ENCODE assay signal across 8 cellular contexts in genomic region chr6:148761532-148761951, GRCh38. TPM values are rescaled to one million over a fixed set of nuclear protein-coding genes. Genes with fewer than 3 reads are reported as not detected.
A peak's percentile ranks its signal among the peaks of the same experiment; 100 is the strongest.
DNase-seq lines count a peak whose midpoint lies in the region; ATAC-seq and TF ChIP-seq lines count a peak whose summit lies in the region.

No MANE protein-coding gene starts in this region.

- H3K27ac Mint-ChIP-seq in CD8-positive, alpha-beta memory T cell, result peak overlapping the region; percentile 90 to 98 (median 95)

- peak overlapping the region; percentile 94 for H3K4me2 ChIP-seq in Loucy (ENCODE audit: low read depth, low read length, poor library complexity, severe bottlenecking)

- H3K36me3 Mint-ChIP-seq in CD8-positive, alpha-beta memory T cell, result no peaks in the 10 kb centered on the region

- CTCF ChIA-PET in CD8-positive, alpha-beta memory T cell (lab: Charles Lee), result interaction anchor here (5.7 kb wide), 1 partner anchor 13 kb away, joined by 46 read pairs; the partner anchor contains the start of gene UST

- no peaks in the 10 kb centered on the region for H3K9me2 ChIP-seq in Loucy (replicated peaks; ENCODE audit: low read depth, low read length)

- H3K27me3 Mint-ChIP-seq in CD8-positive, alpha-beta memory T cell, result peaks cover 0 to 2% of the 10 kb centered on the region in 2 donors

- H3K4me1 ChIP-seq in CD8-positive, alpha-beta memory T cell (ENCODE audit: insufficient read depth, low read length), result peaks cover 34% of the 10 kb centered on the region
- peaks cover 61% of the 10 kb centered on the region for H3K4me1 ChIP-seq in Loucy (ENCODE audit: insufficient read depth, low read length, poor library complexity, severe bottlenecking)
- H3K4me1 ChIP-seq in mesodermal cell (ENCODE audit: control insufficient read depth, insufficient read depth, low read length, poor library complexity, severe bottlenecking), result peaks cover 15% of the 10 kb centered on the region

- POLR2A ChIA-PET in CD8-positive, alpha-beta memory T cell (lab: Charles Lee), result interaction anchor here (0.6 to 4.2 kb wide), 4 partner anchors 9 to 20 kb away, joined by 3 to 39 read pairs (median 4); partner anchors contain the start of gene UST

- WGBS in mesodermal cell (ENCODE audit: insufficient coverage in 2 of 2), 2 experiments, result 61 to 70% methylated on average over 4 to 5 of the region's 7 CpGs

- H3K9ac ChIP-seq in Loucy (ENCODE audit: low read depth, low read length, poor library complexity, severe bottlenecking), result peak overlapping the region; percentile 69

- peak overlapping the region; percentile 51 for H3K4me3 ChIP-seq in CD8-positive, alpha-beta memory T cell (ENCODE audit: low read length)
- H3K4me3 ChIP-seq in Loucy (ENCODE audit: low read length, poor library complexity, severe bottlenecking), result peak overlapping the region; percentile 72
- H3K4me3 ChIP-seq in mesodermal cell (ENCODE audit: extremely low read depth, insufficient read depth, low read length, poor library complexity, severe bottlenecking), result no peak overlapping the region

- peak overlapping the region; percentile 67 to 93 (median 80) for H3K4me3 Mint-ChIP-seq in CD8-positive, alpha-beta memory T cell

- H3K36me3 ChIP-seq in CD8-positive, alpha-beta memory T cell (ENCODE audit: insufficient read depth, low read length), result no peaks in the 10 kb centered on the region
- no peaks in the 10 kb centered on the region for H3K36me3 ChIP-seq in Loucy (ENCODE audit: insufficient read depth, low read length)
- no peaks in the 10 kb centered on the region for H3K36me3 ChIP-seq in mesodermal cell (ENCODE audit: control insufficient read depth, insufficient read depth, low read length)

- no peak for ATAC-seq in HG02623 (IDR thresholded peaks at IDR 0.05; ENCODE audit: unreplicated experiment)

- H4K20me1 ChIP-seq in Loucy (ENCODE audit: insufficient read depth, low read length, poor library complexity, severe bottlenecking), result no peaks in the 10 kb centered on the region

- no peak for TF ChIP-seq CTCF in Loucy (conservative IDR thresholded peaks at IDR 0.05; ENCODE audit: low read length)

- peak overlapping the region; percentile 91 for H3K27ac ChIP-seq in CD8-positive, alpha-beta memory T cell (ENCODE audit: low read depth, low read length)
- H3K27ac ChIP-seq in mesodermal cell (ENCODE audit: low read depth, low read length, severe bottlenecking), result peak overlapping the region; percentile 69

- H2AFZ ChIP-seq in Loucy (ENCODE audit: low read length), result peak overlapping the region; percentile 24; the same call in 1 of the 2 replicates

- H3K9me3 Mint-ChIP-seq in CD8-positive, alpha-beta memory T cell, result no peaks in the 10 kb centered on the region

- no peaks in the 10 kb centered on the region for H3K27me3 ChIP-seq in CD8-positive, alpha-beta memory T cell (ENCODE audit: insufficient read depth, low read length, poor library complexity, severe bottlenecking)
- H3K27me3 ChIP-seq in Loucy (ENCODE audit: insufficient read depth, low read length, poor library complexity, severe bottlenecking), result no peaks in the 10 kb centered on the region

- peak; percentile 29 to 82 (median 53) for DNase-seq in CD8-positive, alpha-beta memory T cell
- DNase-seq in brain pericyte (ENCODE audit: low read depth, low spot score) (peak; percentile 68), HuH-7 (ENCODE audit: low spot score) (no peak), GM03348 (ENCODE audit: low spot score) (no peak), cerebellar cortex (ENCODE audit: low spot score) (no peak)

- H3K9me3 ChIP-seq in CD8-positive, alpha-beta memory T cell (ENCODE audit: low read length), result no peaks in the 10 kb centered on the region
- H3K9me3 ChIP-seq in Loucy (ENCODE audit: insufficient read depth, low read depth, low read length) (no peaks in the 10 kb centered on the region), mesodermal cell (ENCODE audit: control insufficient read depth, low read length) (no peaks in the 10 kb centered on the region)

- peaks cover 66 to 92% (median 84%) of the 10 kb centered on the region in 3 donors for H3K4me1 Mint-ChIP-seq in CD8-positive, alpha-beta memory T cell

- H3K79me2 ChIP-seq in Loucy (ENCODE audit: insufficient read depth, low read length), result peaks cover 30% of the 10 kb centered on the region

- H3F3A ChIP-seq in Loucy (ENCODE audit: low read depth), result peaks cover 13% of the 10 kb centered on the region; the same call in 1 of the 2 replicates

RNA-seq across cellular contexts. Expression of gene UST, which starts 14.7 kb away (rescaled TPM):
- 1 to 10 TPM; 6.4 to 7.8 TPM for total RNA-seq in CD8-positive, alpha-beta memory T cell
- polyA plus RNA-seq in CD8-positive, alpha-beta memory T cell, result 2.4 TPM
- 13.5 TPM for polyA plus RNA-seq in mesodermal cell (2013, experiment 1 of 2)
- polyA plus RNA-seq in mesodermal cell (2013, experiment 2 of 2), result 12.2 TPM

Comparison
In these comparisons a context has a peak if more than half of its experiments do, and no peak if none do; other contexts are left out.
1. DNase-seq: peak in CD8-positive, alpha-beta memory T cell (5 of 5) and brain pericyte (single experiment); none in HuH-7 (single experiment), GM03348 (single experiment) and cerebellar cortex (single experiment).